Comparison of ENCODE assay signal across 22 cellular contexts in genomic region chr16:26231647-26232046, GRCh38.
DNase-seq lines count a peak whose midpoint lies in the region; ATAC-seq, FAIRE-seq and TF ChIP-seq lines count a peak whose summit lies in the region.
"Had no signal": no experiment of that assay in that cellular context is flagged by ENCODE, and none has a peak within 500 bp of the region (broad histone marks: within the 10 kb centered on the region; RNA-seq: fewer than 3 reads in every experiment).

No MANE protein-coding gene starts in this region.

- no peak overlapping the region for H2BK15ac ChIP-seq in H1 (ENCODE audit: low read length)

- H2BK120ac ChIP-seq in H1 (replicated peaks; ENCODE audit: low read depth, low read length), result no peak overlapping the region

- H3K9me3 ChIP-seq in HepG2 (ENCODE audit: low read length) (peaks cover 4% of the 10 kb centered on the region), right lobe of liver (no peaks in the 10 kb centered on the region), H1 (ENCODE audit: insufficient read depth in 2 of 2, low read depth in 1 of 2, low read length in 1 of 2) (no peaks in the 10 kb centered on the region)
- H3K9me3 ChIP-seq: BLaER1 treated with 17β-estradiol and CSF1 and Interleukin-3, amounts not matched to agents 10 nM and 100 nM; Caco-2 had no signal

- H3K36me3 Mint-ChIP-seq in activated T-helper 17 cell treated with anti-CD3 and anti-CD28 coated beads, Interleukin-2, amount 50 U/mL, for 72 hours (ENCODE audit: low read depth), result no peaks in the 10 kb centered on the region
- H3K36me3 Mint-ChIP-seq: CD8-positive, alpha-beta T cell had no signal

- H3K18ac ChIP-seq in H1 (ENCODE audit: extremely low read depth, low read length), result no peak overlapping the region

- CTCF ChIA-PET in HepG2 (lab: Yijun Ruan, JAX; ENCODE audit: low intra/inter-chr PET ratio, low total read pairs) (no interaction called here), H1 (lab: Charles Lee; ENCODE audit: partially characterized antibody) (no interaction called here)

- H3K4me3 ChIP-seq in HepG2 (replicated peaks in 1 of 3; ENCODE audit: insufficient read depth in 1 of 3, low read depth in 2 of 3, low read length in 3 of 3) (no peak overlapping the region), right lobe of liver (no peak overlapping the region), H1 (ENCODE audit: extremely low read depth in 1 of 4, insufficient read depth in 2 of 4, low read depth in 3 of 4, low read length in 4 of 4) (no peak overlapping the region), dorsolateral prefrontal cortex (no peak overlapping the region)
- H3K4me3 ChIP-seq: BLaER1 treated with 17β-estradiol and CSF1 and Interleukin-3, amounts not matched to agents 10 nM and 100 nM had no signal

- H3K4ac ChIP-seq in H1 (replicated peaks; ENCODE audit: insufficient read length, low read depth, low read length), result no peak overlapping the region

- no peak overlapping the region for H3K23ac ChIP-seq in H1 (ENCODE audit: insufficient read length)

- 16% methylated on average over 2 of the region's 2 CpGs for WGBS in HepG2 (ENCODE audit: low lambda C conversion rate)
- WGBS in right lobe of liver (ENCODE audit: insufficient coverage, low coverage, low lambda C conversion rate, missing lambda C conversion rate), result 66% methylated on average over 2 of the region's 2 CpGs
- WGBS in H1 (ENCODE audit: extremely low coverage in 1 of 2, insufficient coverage in 1 of 2, insufficient read length in 1 of 2, insufficient replicate concordance in 2 of 2, low coverage in 1 of 2, low lambda C conversion rate in 2 of 2, missing lambda C conversion rate in 1 of 2), 2 experiments, result 93% methylated on average over 2 of the region's 2 CpGs; no CpG with 5 or more reads in 1 of the 2 experiments

- H3K9ac ChIP-seq in HepG2 (ENCODE audit: insufficient read depth, low read depth, low read length) (no peak overlapping the region), H1 (replicated peaks in 1 of 4; ENCODE audit: extremely low read depth in 1 of 4, low read depth in 3 of 4, low read length in 3 of 4) (no peak overlapping the region)
- H3K9ac ChIP-seq: BLaER1 treated with 17β-estradiol and CSF1 and Interleukin-3, amounts not matched to agents 10 nM and 100 nM had no signal

- no peaks in the 10 kb centered on the region for H3K9me3 Mint-ChIP-seq in activated T-helper 17 cell treated with anti-CD3 and anti-CD28 coated beads, Interleukin-2, amount 50 U/mL, for 72 hours
- H3K9me3 Mint-ChIP-seq: CD4-positive, alpha-beta T cell; CD8-positive, alpha-beta T cell had no signal

- H3K79me1 ChIP-seq in H1 (ENCODE audit: low read depth, low read length), result no peaks in the 10 kb centered on the region

- POLR2A ChIA-PET in HepG2 (lab: Yijun Ruan, JAX), result no interaction called here
- POLR2A ChIA-PET in H1 (lab: Charles Lee; ENCODE audit: partially characterized antibody), result no interaction called here

- H2AK5ac ChIP-seq in H1 (ENCODE audit: low read depth, low read length), result peak overlapping the region; percentile 80; the same call in 1 of the 2 replicates

- H3K56ac ChIP-seq in H1 (replicated peaks; ENCODE audit: insufficient read length, low read depth, low read length), result no peak overlapping the region

- H4K20me1 ChIP-seq in HepG2 (ENCODE audit: insufficient read depth, low read length), result no peaks in the 10 kb centered on the region
- no peaks in the 10 kb centered on the region for H4K20me1 ChIP-seq in H1 (replicated peaks in 1 of 2; ENCODE audit: control insufficient read depth in 1 of 2, insufficient read depth in 2 of 2, low read length in 2 of 2)
- H4K20me1 ChIP-seq: BLaER1 treated with 17β-estradiol and CSF1 and Interleukin-3, amounts not matched to agents 10 nM and 100 nM had no signal

- no peak overlapping the region for H4K5ac ChIP-seq in H1 (ENCODE audit: insufficient read length, low read depth, low read length)

- TF ChIP-seq EP300 in HepG2 (IDR thresholded peaks at IDR 0.05; ENCODE audit: low read depth in 2 of 2, low read length in 2 of 2), result no peak
- no peak for TF ChIP-seq EP300 in HepG2 (CRISPR knock-in tag; IDR thresholded peaks at IDR 0.05; ENCODE audit: borderline replicate concordance)
- TF ChIP-seq EP300 in H1 (IDR thresholded peaks at IDR 0.05; ENCODE audit: borderline replicate concordance in 1 of 2, low read depth in 2 of 2, low read length in 2 of 2), result no peak

- H3K4me2 ChIP-seq in HepG2 (ENCODE audit: low read depth, low read length) (no peak overlapping the region), H1 (ENCODE audit: insufficient read depth in 1 of 2, low read depth in 2 of 2, low read length in 2 of 2) (no peak overlapping the region)
- H3K4me2 ChIP-seq: BLaER1 treated with 17β-estradiol and CSF1 and Interleukin-3, amounts not matched to agents 10 nM and 100 nM had no signal

- FAIRE-seq in HepG2 (lab: Jason Lieb, UNC) (no peak), RCC 7860 (lab: Jason Lieb, UNC) (peak; percentile 14), H1 (lab: Jason Lieb, UNC) (no peak)
- FAIRE-seq: D721Med, G401.6, GM12891, GM19239 had no signal

- no peak overlapping the region for H4K8ac ChIP-seq in H1 (ENCODE audit: extremely low read depth, insufficient read depth, low read length)

- H4K91ac ChIP-seq in H1 (replicated peaks; ENCODE audit: insufficient read length, low read length), result no peak overlapping the region

- H3K4me3 Mint-ChIP-seq in activated T-helper 17 cell treated with anti-CD3 and anti-CD28 coated beads, Interleukin-2, amount 50 U/mL, for 72 hours, result no peak overlapping the region
- H3K4me3 Mint-ChIP-seq: B cell; CD4-positive, alpha-beta T cell; CD8-positive, alpha-beta T cell had no signal

- no peaks in the 10 kb centered on the region for H3K36me3 ChIP-seq in HepG2 (replicated peaks in 1 of 2; ENCODE audit: control insufficient read depth in 1 of 2, insufficient read depth in 2 of 2, low read length in 2 of 2)
- H3K36me3 ChIP-seq in right lobe of liver, result no peaks in the 10 kb centered on the region
- H3K36me3 ChIP-seq in H1 (ENCODE audit: control insufficient read depth in 2 of 4, insufficient read depth in 4 of 4, low read length in 3 of 4), result no peaks in the 10 kb centered on the region
- H3K36me3 ChIP-seq: BLaER1 treated with 17β-estradiol and CSF1 and Interleukin-3, amounts not matched to agents 10 nM and 100 nM had no signal

- H2BK20ac ChIP-seq in H1 (ENCODE audit: low read length), result no peak overlapping the region; the same call in 1 of the 2 replicates

- intact Hi-C loops in HepG2 (cut with micrococcal nuclease; ENCODE audit: unreplicated experiment) (no loop called here), right lobe of liver (cut with DNase I) (no loop called here), dorsolateral prefrontal cortex (cut with DNase I) (no loop called here), Right ventricle myocardium inferior (cut with DNase I) (no loop called here)

- no peak overlapping the region for H3K27ac Mint-ChIP-seq in activated T-helper 17 cell treated with anti-CD3 and anti-CD28 coated beads, Interleukin-2, amount 50 U/mL, for 72 hours
- H3K27ac Mint-ChIP-seq: B cell; CD4-positive, alpha-beta T cell; CD8-positive, alpha-beta T cell had no signal

- in situ Hi-C loops in HepG2 (cut with HindIII; ENCODE audit: extremely low pct_ligation_motif_present, low pct_unique_long_range_greater_than_20kb), result no loop called here

- no peaks in the 10 kb centered on the region for H3K27me3 ChIP-seq in HepG2 (ENCODE audit: control insufficient read depth in 1 of 2, insufficient read depth in 2 of 2, low read length in 2 of 2)
- no peaks in the 10 kb centered on the region for H3K27me3 ChIP-seq in right lobe of liver
- H3K27me3 ChIP-seq in H1 (replicated peaks in 1 of 4; ENCODE audit: control insufficient read depth in 3 of 4, extremely low read depth in 1 of 4, insufficient read depth in 3 of 4, low read length in 3 of 4), result no peaks in the 10 kb centered on the region
- H3K27me3 ChIP-seq in dorsolateral prefrontal cortex, result peaks cover 0 to 8% (median 0%) of the 10 kb centered on the region in 45 donors
- H3K27me3 ChIP-seq: BLaER1 treated with 17β-estradiol and CSF1 and Interleukin-3, amounts not matched to agents 10 nM and 100 nM had no signal

- H2BK5ac ChIP-seq in H1 (ENCODE audit: low read depth, low read length), result no peak overlapping the region

- TF ChIP-seq POLR2A in HepG2 (IDR thresholded peaks at IDR 0.05; ENCODE audit: insufficient read depth in 1 of 2, low read depth in 2 of 2, low read length in 2 of 2) (no peak), right lobe of liver (IDR thresholded peaks at IDR 0.05) (no peak), H1 (IDR thresholded peaks at IDR 0.05; ENCODE audit: control extremely low read depth in 1 of 2, low read depth in 2 of 2, low read length in 2 of 2) (no peak)

- TF ChIP-seq RAD21 in HepG2 (CRISPR knock-in tag; IDR thresholded peaks at IDR 0.05) (no peak), H1 (IDR thresholded peaks at IDR 0.05 in 1 of 2, conservative IDR thresholded peaks at IDR 0.05 in 1 of 2; ENCODE audit: low read depth in 2 of 2, low read length in 2 of 2) (no peak)

- H3K79me2 ChIP-seq in HepG2 (ENCODE audit: insufficient read depth, low read length), result no peaks in the 10 kb centered on the region
- H3K79me2 ChIP-seq in H1 (ENCODE audit: control insufficient read depth in 1 of 2, insufficient read depth in 2 of 2, low read length in 2 of 2), result no peaks in the 10 kb centered on the region

- H2BK12ac ChIP-seq in H1 (ENCODE audit: low read depth, low read length), result no peak overlapping the region

- ATAC-seq in HepG2 (no peak), right lobe of liver (no peak), Right ventricle myocardium inferior (no peak)
- ATAC-seq in activated T-helper 17 cell treated with anti-CD3 and anti-CD28 coated beads, Interleukin-2, amount 50 U/mL, for 72 hours (replicated peaks), result no peak
- ATAC-seq: CD8-positive, alpha-beta T cell had no signal

- no peak for DNase-seq in HepG2 (ENCODE audit: low spot score)
- DNase-seq in right lobe of liver, result no peak
- DNase-seq in RCC 7860 (ENCODE audit: low spot score), result no peak
- DNase-seq in H1 (ENCODE audit: low read depth in 1 of 2, low spot score in 2 of 2), result no peak
- DNase-seq in dorsolateral prefrontal cortex, result no peak
- no peak for DNase-seq in Right ventricle myocardium inferior (ENCODE audit: missing footprints)
- DNase-seq: AML-193; Caco-2; Calu3; CD4-positive, alpha-beta T cell; CD8-positive, alpha-beta T cell; DMS79 treated with DMSO at 0.1 percent for 48 hours; GF-D8 had no signal

- no peaks in the 10 kb centered on the region for H3K4me1 Mint-ChIP-seq in activated T-helper 17 cell treated with anti-CD3 and anti-CD28 coated beads, Interleukin-2, amount 50 U/mL, for 72 hours
- H3K4me1 Mint-ChIP-seq: B cell had no signal

- no peak for TF ChIP-seq CTCF in HepG2 (CRISPR knock-in tag; IDR thresholded peaks at IDR 0.05)
- TF ChIP-seq CTCF in right lobe of liver (IDR thresholded peaks at IDR 0.05), result no peak
- no peak for TF ChIP-seq CTCF in H1 (IDR thresholded peaks at IDR 0.05; ENCODE audit: control extremely low read depth in 1 of 3, insufficient read depth in 1 of 3, low read depth in 1 of 3, low read length in 3 of 3)
- no peak for TF ChIP-seq CTCF in dorsolateral prefrontal cortex (IDR thresholded peaks at IDR 0.05 in 54 of 56, conservative IDR thresholded peaks at IDR 0.05 in 2 of 56; ENCODE audit: low read depth in 1 of 56, partially characterized antibody in 56 of 56)

- no peak overlapping the region for H3K14ac ChIP-seq in H1 (ENCODE audit: insufficient read length)

- no peaks in the 10 kb centered on the region for H3K23me2 ChIP-seq in H1 (ENCODE audit: low read depth, low read length)

- no peak overlapping the region for H3K27ac ChIP-seq in HepG2 (ENCODE audit: extremely low read length, insufficient read depth, low read length)
- no peak overlapping the region for H3K27ac ChIP-seq in right lobe of liver
- H3K27ac ChIP-seq in H1 (ENCODE audit: low read depth, low read length), result no peak overlapping the region
- no peak overlapping the region for H3K27ac ChIP-seq in dorsolateral prefrontal cortex
- H3K27ac ChIP-seq: 22Rv1; BLaER1 treated with 17β-estradiol and CSF1 and Interleukin-3, amounts not matched to agents 10 nM and 100 nM; C4-2B had no signal

- H3K27me3 Mint-ChIP-seq in activated T-helper 17 cell treated with anti-CD3 and anti-CD28 coated beads, Interleukin-2, amount 50 U/mL, for 72 hours, result peaks cover 13% of the 10 kb centered on the region
- H3K27me3 Mint-ChIP-seq: B cell had no signal

- no TSS peak for BruUV-seq in HepG2 (replicated peaks; lab: Mats Ljungman, UMichigan)

- H2AFZ ChIP-seq in HepG2 (ENCODE audit: low read length), result no peak overlapping the region
- no peak overlapping the region for H2AFZ ChIP-seq in H1 (ENCODE audit: low read length)

- H3K4me1 ChIP-seq in HepG2 (ENCODE audit: insufficient read depth, low read length) (no peaks in the 10 kb centered on the region), right lobe of liver (no peaks in the 10 kb centered on the region), H1 (replicated peaks in 1 of 4; ENCODE audit: control insufficient read depth in 3 of 4, insufficient read depth in 4 of 4, low read length in 3 of 4) (no peaks in the 10 kb centered on the region)
- H3K4me1 ChIP-seq: BLaER1 treated with 17β-estradiol and CSF1 and Interleukin-3, amounts not matched to agents 10 nM and 100 nM; Caco-2 had no signal

Comparison
In these comparisons a context has a peak if more than half of its experiments do, and no peak if none do; other contexts are left out.
1. Of the 41 proteins assayed by ChIP-seq in both HepG2 and H1: peak only in HepG2: MAFK; only in H1: none; in both: none; in neither: 40.